Comparison of ENCODE assay signal across 1 cellular context in the genomic region with DNA sequence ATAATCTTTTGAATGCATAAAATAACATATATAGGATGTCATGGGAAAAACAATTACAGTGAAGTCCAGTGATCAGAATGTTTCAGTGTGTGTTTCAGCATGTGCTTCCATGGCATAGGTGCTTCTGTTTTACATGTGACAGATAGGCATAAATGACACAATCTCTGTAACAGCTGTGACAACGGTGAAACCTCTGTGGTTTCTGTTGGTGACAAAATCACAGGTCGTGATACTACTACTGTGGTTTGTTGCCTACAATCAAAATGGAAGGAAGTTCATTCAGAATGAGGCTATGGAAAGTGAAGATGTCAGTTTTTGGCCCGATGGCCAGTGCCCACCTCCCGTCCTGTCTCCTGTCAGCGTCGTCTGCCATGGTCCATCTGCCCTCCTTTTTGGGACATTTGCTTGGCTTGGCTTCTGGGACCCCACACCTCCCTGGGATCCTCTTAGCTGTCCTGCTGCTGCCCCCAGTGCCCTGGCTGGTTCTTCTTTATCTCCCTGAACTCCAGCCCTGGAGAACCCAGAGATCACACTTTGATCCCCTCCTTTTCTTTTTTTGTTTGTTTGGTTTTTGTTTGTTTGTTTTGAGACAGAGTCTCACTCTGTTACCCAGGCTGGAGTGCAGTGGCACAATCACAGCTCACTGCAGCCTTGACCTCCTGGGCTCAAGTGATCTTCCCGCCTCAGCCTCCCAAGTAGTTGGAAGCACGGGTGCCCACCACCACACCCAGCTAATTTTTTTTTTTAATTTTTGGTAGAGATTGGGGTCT.
TF ChIP-seq lines count a peak whose summit lies in the region.

No MANE protein-coding gene starts in this region.

TF ChIP-seq in HepG2, 621 proteins besides CTCF, POLR2A, EP300 and RAD21 (continued from another document and continues in another):
- TF ChIP-seq MYNN (CRISPR knock-in tag; IDR thresholded peaks at IDR 0.05; ENCODE audit: low read depth) (no peak), TOE1 (CRISPR knock-in tag; IDR thresholded peaks at IDR 0.05) (no peak), ZNF563 (CRISPR knock-in tag; IDR thresholded peaks at IDR 0.05) (no peak), HNRNPL (IDR thresholded peaks at IDR 0.05; ENCODE audit: low read depth, low read length) (no peak), NR2F1 (CRISPR knock-in tag; IDR thresholded peaks at IDR 0.05) (peak; percentile 66 to 80), ZNF468 (CRISPR knock-in tag; IDR thresholded peaks at IDR 0.05) (no peak), ZNF550 (CRISPR knock-in tag; IDR thresholded peaks at IDR 0.05; ENCODE audit: borderline replicate concordance) (no peak), NCOA1 (CRISPR knock-in tag; IDR thresholded peaks at IDR 0.05) (no peak), AHR (CRISPR knock-in tag; IDR thresholded peaks at IDR 0.05) (no peak), ZKSCAN8 (CRISPR knock-in tag; IDR thresholded peaks at IDR 0.05; ENCODE audit: borderline replicate concordance) (no peak), ZNF629 (CRISPR knock-in tag; conservative IDR thresholded peaks at IDR 0.05) (no peak), FOXM1 (CRISPR knock-in tag; IDR thresholded peaks at IDR 0.05) (no peak), ZMYM3 (CRISPR knock-in tag; IDR thresholded peaks at IDR 0.05) (peak; percentile 87), MLLT10 (CRISPR knock-in tag; IDR thresholded peaks at IDR 0.05) (no peak), ZNF841 (CRISPR knock-in tag; IDR thresholded peaks at IDR 0.05; ENCODE audit: borderline replicate concordance) (no peak), GATAD2A (CRISPR knock-in tag; IDR thresholded peaks at IDR 0.05) (peak; percentile 33; the same call in 1 of the 2 replicates), KAT2B (IDR thresholded peaks at IDR 0.05; ENCODE audit: borderline replicate concordance, low read depth, low read length) (no peak), FOSL2 (CRISPR knock-in tag; IDR thresholded peaks at IDR 0.05) (peak; percentile 32; the same call in 1 of the 2 replicates), MAZ (IDR thresholded peaks at IDR 0.05; ENCODE audit: borderline replicate concordance, low read depth, low read length) (no peak), MAZ (CRISPR knock-in tag; IDR thresholded peaks at IDR 0.05; ENCODE audit: low read depth) (no peak), KDM4B (CRISPR knock-in tag; IDR thresholded peaks at IDR 0.05) (no peak), KDM5A (IDR thresholded peaks at IDR 0.05; ENCODE audit: borderline replicate concordance, low read length) (no peak), ZNF20 (CRISPR knock-in tag; IDR thresholded peaks at IDR 0.05) (no peak), POGZ (CRISPR knock-in tag; IDR thresholded peaks at IDR 0.05) (peak; percentile 53), ZNF720 (CRISPR knock-in tag; IDR thresholded peaks at IDR 0.05) (no peak), KLF6 (CRISPR knock-in tag; IDR thresholded peaks at IDR 0.05) (no peak), NR1H2 (CRISPR knock-in tag; IDR thresholded peaks at IDR 0.05; ENCODE audit: borderline replicate concordance, low read depth) (no peak)
- TF ChIP-seq, protein P1, sequence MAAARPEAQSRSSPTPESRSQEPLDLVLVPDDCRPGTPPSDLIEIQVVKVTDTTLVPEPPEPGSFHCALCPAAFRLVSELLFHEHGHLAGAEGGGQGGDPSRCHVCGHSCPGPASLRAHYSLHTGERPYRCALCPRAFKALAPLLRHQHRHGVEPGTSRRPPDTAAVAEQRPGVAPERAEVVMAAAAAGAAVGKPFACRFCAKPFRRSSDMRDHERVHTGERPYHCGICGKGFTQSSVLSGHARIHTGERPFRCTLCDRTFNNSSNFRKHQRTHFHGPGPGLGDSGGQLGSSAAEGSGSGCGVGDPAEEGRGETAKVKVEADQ (CRISPR knock-in tag; IDR thresholded peaks at IDR 0.05; ENCODE audit: borderline replicate concordance) = no peak
- TF ChIP-seq, protein P2, sequence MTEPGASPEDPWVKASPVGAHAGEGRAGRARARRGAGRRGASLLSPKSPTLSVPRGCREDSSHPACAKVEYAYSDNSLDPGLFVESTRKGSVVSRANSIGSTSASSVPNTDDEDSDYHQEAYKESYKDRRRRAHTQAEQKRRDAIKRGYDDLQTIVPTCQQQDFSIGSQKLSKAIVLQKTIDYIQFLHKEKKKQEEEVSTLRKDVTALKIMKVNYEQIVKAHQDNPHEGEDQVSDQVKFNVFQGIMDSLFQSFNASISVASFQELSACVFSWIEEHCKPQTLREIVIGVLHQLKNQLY (CRISPR knock-in tag; IDR thresholded peaks at IDR 0.05) = no peak
- TF ChIP-seq, protein P3, sequence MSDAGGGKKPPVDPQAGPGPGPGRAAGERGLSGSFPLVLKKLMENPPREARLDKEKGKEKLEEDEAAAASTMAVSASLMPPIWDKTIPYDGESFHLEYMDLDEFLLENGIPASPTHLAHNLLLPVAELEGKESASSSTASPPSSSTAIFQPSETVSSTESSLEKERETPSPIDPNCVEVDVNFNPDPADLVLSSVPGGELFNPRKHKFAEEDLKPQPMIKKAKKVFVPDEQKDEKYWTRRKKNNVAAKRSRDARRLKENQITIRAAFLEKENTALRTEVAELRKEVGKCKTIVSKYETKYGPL (CRISPR knock-in tag; IDR thresholded peaks at IDR 0.05) = no peak
- TF ChIP-seq, protein P4, sequence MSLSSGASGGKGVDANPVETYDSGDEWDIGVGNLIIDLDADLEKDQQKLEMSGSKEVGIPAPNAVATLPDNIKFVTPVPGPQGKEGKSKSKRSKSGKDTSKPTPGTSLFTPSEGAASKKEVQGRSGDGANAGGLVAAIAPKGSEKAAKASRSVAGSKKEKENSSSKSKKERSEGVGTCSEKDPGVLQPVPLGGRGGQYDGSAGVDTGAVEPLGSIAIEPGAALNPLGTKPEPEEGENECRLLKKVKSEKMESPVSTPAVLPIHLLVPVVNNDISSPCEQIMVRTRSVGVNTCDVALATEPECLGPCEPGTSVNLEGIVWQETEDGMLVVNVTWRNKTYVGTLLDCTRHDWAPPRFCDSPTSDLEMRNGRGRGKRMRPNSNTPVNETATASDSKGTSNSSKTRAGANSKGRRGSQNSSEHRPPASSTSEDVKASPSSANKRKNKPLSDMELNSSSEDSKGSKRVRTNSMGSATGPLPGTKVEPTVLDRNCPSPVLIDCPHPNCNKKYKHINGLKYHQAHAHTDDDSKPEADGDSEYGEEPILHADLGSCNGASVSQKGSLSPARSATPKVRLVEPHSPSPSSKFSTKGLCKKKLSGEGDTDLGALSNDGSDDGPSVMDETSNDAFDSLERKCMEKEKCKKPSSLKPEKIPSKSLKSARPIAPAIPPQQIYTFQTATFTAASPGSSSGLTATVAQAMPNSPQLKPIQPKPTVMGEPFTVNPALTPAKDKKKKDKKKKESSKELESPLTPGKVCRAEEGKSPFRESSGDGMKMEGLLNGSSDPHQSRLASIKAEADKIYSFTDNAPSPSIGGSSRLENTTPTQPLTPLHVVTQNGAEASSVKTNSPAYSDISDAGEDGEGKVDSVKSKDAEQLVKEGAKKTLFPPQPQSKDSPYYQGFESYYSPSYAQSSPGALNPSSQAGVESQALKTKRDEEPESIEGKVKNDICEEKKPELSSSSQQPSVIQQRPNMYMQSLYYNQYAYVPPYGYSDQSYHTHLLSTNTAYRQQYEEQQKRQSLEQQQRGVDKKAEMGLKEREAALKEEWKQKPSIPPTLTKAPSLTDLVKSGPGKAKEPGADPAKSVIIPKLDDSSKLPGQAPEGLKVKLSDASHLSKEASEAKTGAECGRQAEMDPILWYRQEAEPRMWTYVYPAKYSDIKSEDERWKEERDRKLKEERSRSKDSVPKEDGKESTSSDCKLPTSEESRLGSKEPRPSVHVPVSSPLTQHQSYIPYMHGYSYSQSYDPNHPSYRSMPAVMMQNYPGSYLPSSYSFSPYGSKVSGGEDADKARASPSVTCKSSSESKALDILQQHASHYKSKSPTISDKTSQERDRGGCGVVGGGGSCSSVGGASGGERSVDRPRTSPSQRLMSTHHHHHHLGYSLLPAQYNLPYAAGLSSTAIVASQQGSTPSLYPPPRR (CRISPR knock-in tag; IDR thresholded peaks at IDR 0.05; ENCODE audit: borderline replicate concordance) = no peak
- TF ChIP-seq, protein P5, sequence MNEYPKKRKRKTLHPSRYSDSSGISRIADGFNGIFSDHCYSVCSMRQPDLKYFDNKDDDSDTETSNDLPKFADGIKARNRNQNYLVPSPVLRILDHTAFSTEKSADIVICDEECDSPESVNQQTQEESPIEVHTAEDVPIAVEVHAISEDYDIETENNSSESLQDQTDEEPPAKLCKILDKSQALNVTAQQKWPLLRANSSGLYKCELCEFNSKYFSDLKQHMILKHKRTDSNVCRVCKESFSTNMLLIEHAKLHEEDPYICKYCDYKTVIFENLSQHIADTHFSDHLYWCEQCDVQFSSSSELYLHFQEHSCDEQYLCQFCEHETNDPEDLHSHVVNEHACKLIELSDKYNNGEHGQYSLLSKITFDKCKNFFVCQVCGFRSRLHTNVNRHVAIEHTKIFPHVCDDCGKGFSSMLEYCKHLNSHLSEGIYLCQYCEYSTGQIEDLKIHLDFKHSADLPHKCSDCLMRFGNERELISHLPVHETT (CRISPR knock-in tag; conservative IDR thresholded peaks at IDR 0.05) = no peak
- TF ChIP-seq, protein P6, sequence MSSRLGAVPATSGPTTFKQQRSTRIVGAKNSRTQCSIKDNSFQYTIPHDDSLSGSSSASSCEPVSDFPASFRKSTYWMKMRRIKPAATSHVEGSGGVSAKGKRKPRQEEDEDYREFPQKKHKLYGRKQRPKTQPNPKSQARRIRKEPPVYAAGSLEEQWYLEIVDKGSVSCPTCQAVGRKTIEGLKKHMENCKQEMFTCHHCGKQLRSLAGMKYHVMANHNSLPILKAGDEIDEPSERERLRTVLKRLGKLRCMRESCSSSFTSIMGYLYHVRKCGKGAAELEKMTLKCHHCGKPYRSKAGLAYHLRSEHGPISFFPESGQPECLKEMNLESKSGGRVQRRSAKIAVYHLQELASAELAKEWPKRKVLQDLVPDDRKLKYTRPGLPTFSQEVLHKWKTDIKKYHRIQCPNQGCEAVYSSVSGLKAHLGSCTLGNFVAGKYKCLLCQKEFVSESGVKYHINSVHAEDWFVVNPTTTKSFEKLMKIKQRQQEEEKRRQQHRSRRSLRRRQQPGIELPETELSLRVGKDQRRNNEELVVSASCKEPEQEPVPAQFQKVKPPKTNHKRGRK (CRISPR knock-in tag; IDR thresholded peaks at IDR 0.05) = no peak
- TF ChIP-seq, protein P7, sequence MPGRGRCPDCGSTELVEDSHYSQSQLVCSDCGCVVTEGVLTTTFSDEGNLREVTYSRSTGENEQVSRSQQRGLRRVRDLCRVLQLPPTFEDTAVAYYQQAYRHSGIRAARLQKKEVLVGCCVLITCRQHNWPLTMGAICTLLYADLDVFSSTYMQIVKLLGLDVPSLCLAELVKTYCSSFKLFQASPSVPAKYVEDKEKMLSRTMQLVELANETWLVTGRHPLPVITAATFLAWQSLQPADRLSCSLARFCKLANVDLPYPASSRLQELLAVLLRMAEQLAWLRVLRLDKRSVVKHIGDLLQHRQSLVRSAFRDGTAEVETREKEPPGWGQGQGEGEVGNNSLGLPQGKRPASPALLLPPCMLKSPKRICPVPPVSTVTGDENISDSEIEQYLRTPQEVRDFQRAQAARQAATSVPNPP (CRISPR knock-in tag; IDR thresholded peaks at IDR 0.05) = no peak
- TF ChIP-seq, protein P8, sequence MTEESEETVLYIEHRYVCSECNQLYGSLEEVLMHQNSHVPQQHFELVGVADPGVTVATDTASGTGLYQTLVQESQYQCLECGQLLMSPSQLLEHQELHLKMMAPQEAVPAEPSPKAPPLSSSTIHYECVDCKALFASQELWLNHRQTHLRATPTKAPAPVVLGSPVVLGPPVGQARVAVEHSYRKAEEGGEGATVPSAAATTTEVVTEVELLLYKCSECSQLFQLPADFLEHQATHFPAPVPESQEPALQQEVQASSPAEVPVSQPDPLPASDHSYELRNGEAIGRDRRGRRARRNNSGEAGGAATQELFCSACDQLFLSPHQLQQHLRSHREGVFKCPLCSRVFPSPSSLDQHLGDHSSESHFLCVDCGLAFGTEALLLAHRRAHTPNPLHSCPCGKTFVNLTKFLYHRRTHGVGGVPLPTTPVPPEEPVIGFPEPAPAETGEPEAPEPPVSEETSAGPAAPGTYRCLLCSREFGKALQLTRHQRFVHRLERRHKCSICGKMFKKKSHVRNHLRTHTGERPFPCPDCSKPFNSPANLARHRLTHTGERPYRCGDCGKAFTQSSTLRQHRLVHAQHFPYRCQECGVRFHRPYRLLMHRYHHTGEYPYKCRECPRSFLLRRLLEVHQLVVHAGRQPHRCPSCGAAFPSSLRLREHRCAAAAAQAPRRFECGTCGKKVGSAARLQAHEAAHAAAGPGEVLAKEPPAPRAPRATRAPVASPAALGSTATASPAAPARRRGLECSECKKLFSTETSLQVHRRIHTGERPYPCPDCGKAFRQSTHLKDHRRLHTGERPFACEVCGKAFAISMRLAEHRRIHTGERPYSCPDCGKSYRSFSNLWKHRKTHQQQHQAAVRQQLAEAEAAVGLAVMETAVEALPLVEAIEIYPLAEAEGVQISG (CRISPR knock-in tag; IDR thresholded peaks at IDR 0.05) = no peak
- TF ChIP-seq, protein P9, sequence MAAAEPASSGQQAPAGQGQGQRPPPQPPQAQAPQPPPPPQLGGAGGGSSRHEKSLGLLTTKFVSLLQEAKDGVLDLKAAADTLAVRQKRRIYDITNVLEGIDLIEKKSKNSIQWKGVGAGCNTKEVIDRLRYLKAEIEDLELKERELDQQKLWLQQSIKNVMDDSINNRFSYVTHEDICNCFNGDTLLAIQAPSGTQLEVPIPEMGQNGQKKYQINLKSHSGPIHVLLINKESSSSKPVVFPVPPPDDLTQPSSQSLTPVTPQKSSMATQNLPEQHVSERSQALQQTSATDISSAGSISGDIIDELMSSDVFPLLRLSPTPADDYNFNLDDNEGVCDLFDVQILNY (CRISPR knock-in tag; conservative IDR thresholded peaks at IDR 0.05) = no peak
- TF ChIP-seq, protein P10, sequence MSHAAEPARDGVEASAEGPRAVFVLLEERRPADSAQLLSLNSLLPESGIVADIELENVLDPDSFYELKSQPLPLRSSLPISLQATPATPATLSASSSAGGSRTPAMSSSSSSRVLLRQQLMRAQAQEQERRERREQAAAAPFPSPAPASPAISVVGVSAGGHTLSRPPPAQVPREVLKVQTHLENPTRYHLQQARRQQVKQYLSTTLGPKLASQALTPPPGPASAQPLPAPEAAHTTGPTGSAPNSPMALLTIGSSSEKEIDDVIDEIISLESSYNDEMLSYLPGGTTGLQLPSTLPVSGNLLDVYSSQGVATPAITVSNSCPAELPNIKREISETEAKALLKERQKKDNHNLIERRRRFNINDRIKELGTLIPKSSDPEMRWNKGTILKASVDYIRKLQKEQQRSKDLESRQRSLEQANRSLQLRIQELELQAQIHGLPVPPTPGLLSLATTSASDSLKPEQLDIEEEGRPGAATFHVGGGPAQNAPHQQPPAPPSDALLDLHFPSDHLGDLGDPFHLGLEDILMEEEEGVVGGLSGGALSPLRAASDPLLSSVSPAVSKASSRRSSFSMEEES (CRISPR knock-in tag; IDR thresholded peaks at IDR 0.05) = no peak
- TF ChIP-seq, protein P11, sequence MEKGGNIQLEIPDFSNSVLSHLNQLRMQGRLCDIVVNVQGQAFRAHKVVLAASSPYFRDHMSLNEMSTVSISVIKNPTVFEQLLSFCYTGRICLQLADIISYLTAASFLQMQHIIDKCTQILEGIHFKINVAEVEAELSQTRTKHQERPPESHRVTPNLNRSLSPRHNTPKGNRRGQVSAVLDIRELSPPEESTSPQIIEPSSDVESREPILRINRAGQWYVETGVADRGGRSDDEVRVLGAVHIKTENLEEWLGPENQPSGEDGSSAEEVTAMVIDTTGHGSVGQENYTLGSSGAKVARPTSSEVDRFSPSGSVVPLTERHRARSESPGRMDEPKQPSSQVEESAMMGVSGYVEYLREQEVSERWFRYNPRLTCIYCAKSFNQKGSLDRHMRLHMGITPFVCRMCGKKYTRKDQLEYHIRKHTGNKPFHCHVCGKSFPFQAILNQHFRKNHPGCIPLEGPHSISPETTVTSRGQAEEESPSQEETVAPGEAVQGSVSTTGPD (CRISPR knock-in tag; IDR thresholded peaks at IDR 0.05) = no peak
